27 cellular contexts compared by ENCODE assay signal in genomic region chr2:136021406-136021805, GRCh38.
"Had no signal": no experiment of that assay in that cellular context is flagged by ENCODE, and none has a peak within 500 bp of the region (broad histone marks: within the 10 kb centered on the region; RNA-seq: fewer than 3 reads in every experiment).

No MANE protein-coding gene starts in this region.

- H3K27me3 ChIP-seq: body of pancreas, cardiac muscle cell, esophagus muscularis mucosa, gastrocnemius medialis, heart left ventricle, testis, vagina had no signal

- H3K27ac ChIP-seq: body of pancreas, cardiac muscle cell, esophagus muscularis mucosa, gastrocnemius medialis, heart left ventricle, lower lobe of right lung, parathyroid adenoma, testis, vagina had no signal

- H3K36me3 Mint-ChIP-seq: naive B cell; stimulated activated effector memory CD8-positive, alpha-beta T cell treated with anti-CD3 and anti-CD28 coated beads, Interleukin-12 subunit alpha, Interleukin-12 subunit beta, amount 100 ng/mL, for 72 hours; type B pancreatic cell had no signal

- H3K27ac Mint-ChIP-seq: activated CD4-positive, alpha-beta T cell treated with anti-CD3 and anti-CD28 coated beads, Interleukin-2, amount 10 ng/mL, durations not matched to agents 7 days and 5 days; activated CD8-positive, alpha-beta memory T cell treated with anti-CD3 and anti-CD28 coated beads, Interleukin-2, amount 10 ng/mL, durations not matched to agents 7 days and 5 days; activated CD8-positive, alpha-beta T cell treated with anti-CD3 and anti-CD28 coated beads for 36 hours; activated naive CD8-positive, alpha-beta T cell treated with anti-CD3 and anti-CD28 coated beads, Interleukin-2, amount 50 U/mL, for 24 hours; activated T-helper 1 cell treated with anti-CD3 and anti-CD28 coated beads, Interleukin-12 subunit alpha, Interleukin-12 subunit beta, Interleukin-2, Interleukin-4 antibody, amounts not matched to agents 30 ng/mL and 10 ng/mL and 1 ng/mL, durations not matched to agents 14 hours and 24 hours and 36 hours; stimulated activated effector memory CD8-positive, alpha-beta T cell treated with anti-CD3 and anti-CD28 coated beads, Interleukin-12 subunit alpha, Interleukin-12 subunit beta, amount 100 ng/mL, for 72 hours; stimulated activated naive CD8-positive, alpha-beta T cell treated with anti-CD3 and anti-CD28 coated beads, Interleukin-15, amount 100 ng/mL, for 72 hours; type B pancreatic cell had no signal

- H3K4me3 Mint-ChIP-seq: activated CD4-positive, alpha-beta T cell treated with anti-CD3 and anti-CD28 coated beads, Interleukin-2, amount 10 ng/mL, durations not matched to agents 7 days and 5 days; activated CD8-positive, alpha-beta memory T cell treated with anti-CD3 and anti-CD28 coated beads, Interleukin-2, amount 10 ng/mL, durations not matched to agents 7 days and 5 days; activated CD8-positive, alpha-beta T cell treated with anti-CD3 and anti-CD28 coated beads for 36 hours; activated naive CD8-positive, alpha-beta T cell treated with anti-CD3 and anti-CD28 coated beads, Interleukin-2, amount 50 U/mL, for 24 hours; activated T-helper 1 cell treated with anti-CD3 and anti-CD28 coated beads, Interleukin-12 subunit alpha, Interleukin-12 subunit beta, Interleukin-2, Interleukin-4 antibody, amounts not matched to agents 30 ng/mL and 10 ng/mL and 1 ng/mL, durations not matched to agents 14 hours and 24 hours and 36 hours; naive B cell; stimulated activated effector memory CD8-positive, alpha-beta T cell treated with anti-CD3 and anti-CD28 coated beads, Interleukin-12 subunit alpha, Interleukin-12 subunit beta, amount 100 ng/mL, for 72 hours; stimulated activated naive CD8-positive, alpha-beta T cell treated with anti-CD3 and anti-CD28 coated beads, Interleukin-15, amount 100 ng/mL, for 72 hours; type B pancreatic cell had no signal

- H3K27me3 Mint-ChIP-seq: activated CD4-positive, alpha-beta T cell treated with anti-CD3 and anti-CD28 coated beads, Interleukin-2, amount 10 ng/mL, durations not matched to agents 7 days and 5 days; activated CD8-positive, alpha-beta memory T cell treated with anti-CD3 and anti-CD28 coated beads, Interleukin-2, amount 10 ng/mL, durations not matched to agents 7 days and 5 days; activated CD8-positive, alpha-beta T cell treated with anti-CD3 and anti-CD28 coated beads for 36 hours; activated naive CD8-positive, alpha-beta T cell treated with anti-CD3 and anti-CD28 coated beads, Interleukin-2, amount 50 U/mL, for 24 hours; stimulated activated naive CD8-positive, alpha-beta T cell treated with anti-CD3 and anti-CD28 coated beads, Interleukin-15, amount 100 ng/mL, for 72 hours had no signal

- H3K9me3 Mint-ChIP-seq: activated CD4-positive, alpha-beta T cell treated with anti-CD3 and anti-CD28 coated beads, Interleukin-2, amount 10 ng/mL, durations not matched to agents 7 days and 5 days; activated CD8-positive, alpha-beta T cell treated with anti-CD3 and anti-CD28 coated beads for 36 hours; activated naive CD8-positive, alpha-beta T cell treated with anti-CD3 and anti-CD28 coated beads, Interleukin-2, amount 50 U/mL, for 24 hours; activated T-helper 1 cell treated with anti-CD3 and anti-CD28 coated beads, Interleukin-12 subunit alpha, Interleukin-12 subunit beta, Interleukin-2, Interleukin-4 antibody, amounts not matched to agents 30 ng/mL and 10 ng/mL and 1 ng/mL, durations not matched to agents 14 hours and 24 hours and 36 hours; stimulated activated effector memory CD8-positive, alpha-beta T cell treated with anti-CD3 and anti-CD28 coated beads, Interleukin-12 subunit alpha, Interleukin-12 subunit beta, amount 100 ng/mL, for 72 hours; stimulated activated naive CD8-positive, alpha-beta T cell treated with anti-CD3 and anti-CD28 coated beads, Interleukin-15, amount 100 ng/mL, for 72 hours; type B pancreatic cell had no signal

- DNase-seq: activated CD4-positive, alpha-beta T cell treated with anti-CD3 and anti-CD28 coated beads, Interleukin-2, amount 10 ng/mL, durations not matched to agents 7 days and 5 days; activated CD4-positive, CD25-positive, alpha-beta regulatory T cell treated with anti-CD3 and anti-CD28 coated beads, Interleukin-2, amount 50 U/mL, for 72 hours; activated CD8-positive, alpha-beta memory T cell treated with anti-CD3 and anti-CD28 coated beads, Interleukin-2, amount 10 ng/mL, durations not matched to agents 7 days and 5 days; activated CD8-positive, alpha-beta T cell treated with anti-CD3 and anti-CD28 coated beads for 36 hours; activated gamma-delta T cell; activated naive CD4-positive, alpha-beta T cell treated with anti-CD3 and anti-CD28 coated beads, Interleukin-2, amount 50 U/mL, for 16 hours; activated naive CD8-positive, alpha-beta T cell treated with anti-CD3 and anti-CD28 coated beads, Interleukin-2, amount 50 U/mL, for 24 hours; activated T-cell treated with anti-CD3 and anti-CD28 coated beads for 4 hours; body of pancreas; dermis blood vessel endothelial cell; effector memory CD4-positive, alpha-beta T cell; gastrocnemius medialis; heart left ventricle; islet precursor cell; lower lobe of right lung; naive B cell; small intestine; stimulated activated CD4-positive, alpha-beta T cell treated with anti-CD3 and anti-CD28 coated beads, Interleukin-2, amount 100 ng/mL, for 24 hours; stimulated activated naive CD8-positive, alpha-beta T cell treated with anti-CD3 and anti-CD28 coated beads, Interleukin-15, amount 100 ng/mL, for 72 hours; testis had no signal

- H3K4me3 ChIP-seq: body of pancreas, cardiac muscle cell, esophagus muscularis mucosa, gastrocnemius medialis, heart left ventricle, lower lobe of right lung, testis, vagina had no signal
